In the genomic region with DNA sequence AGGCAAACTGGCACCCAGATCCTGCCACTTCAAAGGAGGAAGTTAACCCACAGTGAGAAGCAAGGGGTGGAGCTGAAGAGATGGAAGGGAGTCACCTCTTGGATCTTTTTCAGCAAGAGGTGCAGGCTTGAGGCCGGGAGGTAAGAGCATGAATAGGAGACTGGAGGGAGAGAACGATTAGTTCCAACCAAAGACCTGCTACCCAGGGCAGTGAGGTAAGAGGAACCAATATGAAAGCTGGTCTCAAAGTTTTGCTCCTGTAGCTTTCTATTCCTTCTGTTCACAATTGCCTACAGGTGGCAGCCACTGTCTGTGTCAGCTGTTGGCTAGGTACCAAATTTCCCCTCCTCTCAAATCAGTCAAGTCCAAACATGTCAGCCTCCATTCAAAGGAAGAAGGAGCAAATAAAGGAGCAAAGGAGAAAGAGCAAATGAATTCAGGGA, we compare ENCODE assay signal across 8 cellular contexts. TPM values are rescaled to one million over a fixed set of nuclear protein-coding genes. Genes with fewer than 3 reads are reported as not detected.
A peak's percentile ranks its signal among the peaks of the same experiment; 100 is the strongest.
DNase-seq lines count a peak whose midpoint lies in the region; TF ChIP-seq lines count a peak whose summit lies in the region.

No MANE protein-coding gene starts in this region.

- H3K4me1 ChIP-seq in vagina: peaks cover 9% of the 10 kb centered on the region

- no peak overlapping the region for H3K27ac ChIP-seq in vagina

- DNase-seq in CD1c-positive myeloid dendritic cell (ENCODE audit: extremely low spot score) (peak; percentile 48), GM19238 (ENCODE audit: insufficient read length, low spot score) (peak; percentile 33), NCI-H2196 (lab: John Stamatoyannopoulos, UW; ENCODE audit: unreplicated experiment) (peak; percentile 80), COLO829 (ENCODE audit: low spot score) (no peak), vagina (ENCODE audit: extremely low spot score in 2 of 2) (no peak), hippocampal formation (lab: John Stamatoyannopoulos, UW) (no peak)
- DNase-seq in activated CD4-positive, CD25-positive, alpha-beta regulatory T cell treated with anti-CD3 and anti-CD28 coated beads, Interleukin-2, amount 50 U/mL, for 72 hours: no peak

- H3K27me3 ChIP-seq in vagina: no peaks in the 10 kb centered on the region

- TF ChIP-seq POLR2A in vagina (IDR thresholded peaks at IDR 0.05): no peak

- H3K4me3 Mint-ChIP-seq in brain: no peak overlapping the region

- H3K27me3 Mint-ChIP-seq in brain: peaks cover 11% of the 10 kb centered on the region

- no peaks in the 10 kb centered on the region for H3K9me3 ChIP-seq in vagina

- TF ChIP-seq CTCF in brain (conservative IDR thresholded peaks at IDR 0.05) (no peak), vagina (IDR thresholded peaks at IDR 0.05) (no peak)

- H3K4me1 Mint-ChIP-seq in brain: peaks cover 48% of the 10 kb centered on the region

- H3K36me3 ChIP-seq in vagina: no peaks in the 10 kb centered on the region

- no peak overlapping the region for H3K4me3 ChIP-seq in vagina

- peak overlapping the region in 3 of 5 experiments; percentile 54 to 76 (median 73) for H3K27ac Mint-ChIP-seq in brain

- peaks cover 0 to 2% (median 0%) of the 10 kb centered on the region in 5 experiments for H3K9me3 Mint-ChIP-seq in brain

- H3K36me3 Mint-ChIP-seq in brain: no peaks in the 10 kb centered on the region

- intact Hi-C loops in vagina (cut with DNase I): no loop called here

RNA-seq across cellular contexts. Expression of a gene that starts 14.9 kb away (rescaled TPM):
- 4.5 TPM for polyA plus RNA-seq in brain (ENCODE audit: insufficient read depth, low read depth, low replicate concordance)
- total RNA-seq in vagina: not detected

RNA-seq across cellular contexts. Expression of a gene that starts 18.7 kb away (rescaled TPM):
- polyA plus RNA-seq in brain (ENCODE audit: insufficient read depth, low read depth, low replicate concordance): not detected
- total RNA-seq in vagina: 1.2 TPM

RNA-seq across cellular contexts. Expression of a gene that starts 24.9 kb away (rescaled TPM):
- 2.9 TPM for polyA plus RNA-seq in brain (ENCODE audit: insufficient read depth, low read depth, low replicate concordance)
- 6.1 TPM for total RNA-seq in vagina

RNA-seq across cellular contexts. Expression of a gene that starts 47.3 kb away (rescaled TPM):
- polyA plus RNA-seq in brain (ENCODE audit: insufficient read depth, low read depth, low replicate concordance): 11.2 TPM
- total RNA-seq in vagina: 7.1 TPM

RNA-seq across cellular contexts. Expression of a gene that starts 57.7 kb away (rescaled TPM):
- polyA plus RNA-seq in brain (ENCODE audit: insufficient read depth, low read depth, low replicate concordance): 12.0 TPM
- 34.4 TPM for total RNA-seq in vagina

Comparison
In these comparisons a context has a peak if more than half of its experiments do, and no peak if none do; other contexts are left out.
1. DNase-seq: peak in CD1c-positive myeloid dendritic cell (single experiment), GM19238 (single experiment) and NCI-H2196 (single experiment); none in COLO829 (single experiment), vagina (0 of 2), activated CD4-positive, CD25-positive, alpha-beta regulatory T cell treated with anti-CD3 and anti-CD28 coated beads, Interleukin-2, amount 50 U/mL, for 72 hours (single experiment) and hippocampal formation (0 of 2).